ENCODE assay signal across 10 cellular contexts in the genomic region with DNA sequence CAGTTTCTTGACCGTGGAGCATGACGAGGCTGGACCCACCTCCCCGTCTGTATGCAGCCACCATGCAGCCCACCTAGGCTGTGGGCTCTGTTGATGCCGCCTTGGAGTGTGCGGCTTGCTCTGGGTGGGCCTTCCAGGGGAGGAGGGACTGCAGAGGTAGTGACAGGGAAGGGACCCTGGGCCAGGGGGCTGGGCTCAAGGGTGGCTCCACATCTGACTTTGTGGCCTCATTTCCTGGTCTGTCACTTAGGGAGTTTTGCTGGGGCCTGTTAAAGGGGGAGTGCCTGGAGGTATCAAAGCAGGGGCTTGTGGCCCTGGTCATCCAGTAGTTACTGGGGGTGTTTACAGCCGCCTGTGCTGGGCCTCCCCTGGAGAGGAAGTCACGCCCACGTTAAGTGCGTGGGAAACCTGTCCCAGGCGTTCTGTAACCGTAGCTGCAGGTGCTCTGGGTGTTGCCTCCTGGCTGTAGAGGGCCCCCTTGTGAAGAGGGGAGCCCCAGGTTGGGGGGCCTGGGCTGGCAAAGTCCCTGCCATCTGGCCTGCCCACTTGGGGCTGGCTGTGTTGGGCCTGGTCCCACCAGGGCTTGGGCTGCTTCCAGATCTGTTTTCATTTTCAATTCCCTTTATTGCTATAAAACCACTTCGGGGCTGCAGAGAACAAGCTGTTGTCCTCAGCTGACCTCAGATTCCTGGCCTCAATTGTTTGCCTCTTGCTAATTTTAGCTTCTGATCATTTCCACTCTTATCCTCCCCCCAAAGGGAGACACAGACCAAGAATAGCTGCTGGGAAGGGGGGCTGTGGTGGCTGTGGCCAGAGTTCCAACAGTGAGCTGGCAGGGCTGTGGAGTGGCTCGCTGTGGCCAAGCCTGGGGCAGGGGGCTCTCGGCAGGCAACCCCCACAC. TPM values are rescaled to one million over a fixed set of nuclear protein-coding genes. Genes with fewer than 3 reads are reported as not detected.
DNase-seq lines count a peak whose midpoint lies in the region; ATAC-seq, FAIRE-seq and TF ChIP-seq lines count a peak whose summit lies in the region.
"Had no signal": no experiment of that assay in that cellular context is flagged by ENCODE, and none has a peak within 500 bp of the region (broad histone marks: within the 10 kb centered on the region; RNA-seq: fewer than 3 reads in every experiment).

No MANE protein-coding gene starts in this region.

- no peak for FAIRE-seq in urothelium cell line (lab: Jason Lieb, UNC)
- FAIRE-seq: islet of Langerhans had no signal

- peak overlapping the region; percentile 21 for H3K27ac Mint-ChIP-seq in endodermal cell

- no peaks in the 10 kb centered on the region for H3K27me3 ChIP-seq in endodermal cell (ENCODE audit: control insufficient read depth, insufficient read depth, low read length, poor library complexity, severe bottlenecking)

- no peak for TF ChIP-seq CTCF in endodermal cell (conservative IDR thresholded peaks at IDR 0.05)

- H3K9ac ChIP-seq in endodermal cell (ENCODE audit: extremely low read depth, low read length, poor library complexity, severe bottlenecking), result no peak overlapping the region

- 83 to 85% methylated on average over 5 to 14 of the region's 14 CpGs for WGBS in endodermal cell (ENCODE audit: insufficient coverage in 1 of 2, insufficient read length in 1 of 2), 2 experiments

- no peak overlapping the region for H3K4me3 ChIP-seq in endodermal cell (ENCODE audit: low read length)

- peak; percentile 72 for ATAC-seq in GM21786 (IDR thresholded peaks at IDR 0.05; ENCODE audit: unreplicated experiment)

- H3K36me3 ChIP-seq in endodermal cell (ENCODE audit: control insufficient read depth, insufficient read depth, low read length), result no peaks in the 10 kb centered on the region

- no peaks in the 10 kb centered on the region for H3K9me3 ChIP-seq in endodermal cell (ENCODE audit: control insufficient read depth, low read length)

- H3K36me3 Mint-ChIP-seq in endodermal cell (ENCODE audit: low read depth), result peaks cover 2% of the 10 kb centered on the region

- H3K4me1 Mint-ChIP-seq in endodermal cell, result peaks cover 18% of the 10 kb centered on the region

- H3K4me1 ChIP-seq in endodermal cell (ENCODE audit: control insufficient read depth, insufficient read depth, low read length), result no peaks in the 10 kb centered on the region

- H3K4me3 Mint-ChIP-seq in endodermal cell, result no peak overlapping the region

- H3K27me3 Mint-ChIP-seq in endodermal cell (ENCODE audit: insufficient read depth), result no peaks in the 10 kb centered on the region

- peak; percentile 49 for DNase-seq in DMS153 (lab: John Stamatoyannopoulos, UW)
- no peak for DNase-seq in DMS153 treated with DMSO at 0.1 percent for 48 hours (lab: John Stamatoyannopoulos, UW; ENCODE audit: unreplicated experiment)
- peak; percentile 85 for DNase-seq in LHCN-M2 (ENCODE audit: low read depth)
- DNase-seq in UCSD-AML1 (lab: John Stamatoyannopoulos, UW; ENCODE audit: unreplicated experiment), result peak; percentile 65
- DNase-seq in endodermal cell, result no peak
- peak; percentile 98 for DNase-seq in myocyte (ENCODE audit: low read depth)
- peak; percentile 62 for DNase-seq in urothelium cell line (ENCODE audit: low spot score)

- peak overlapping the region; percentile 55 for H3K27ac ChIP-seq in endodermal cell (ENCODE audit: low read depth, low read length)
- H3K27ac ChIP-seq: 22Rv1 had no signal

- no peaks in the 10 kb centered on the region for H3K9me3 Mint-ChIP-seq in endodermal cell

RNA-seq across cellular contexts. Expression of gene KLF13, which starts 26.5 kb away (rescaled TPM):
- total RNA-seq in LHCN-M2 (2014; rRNA removed), result 14.8 and 19.3 TPM in 2 replicates
- polyA plus RNA-seq in LHCN-M2 (2012), result 16.9 TPM
- total RNA-seq in endodermal cell, result 10 to 100 TPM; 18.7 to 18.9 TPM
- polyA plus RNA-seq in endodermal cell (2013, experiment 1 of 2), result 58.0 TPM
- polyA plus RNA-seq in endodermal cell (2013, experiment 2 of 2), result 51.5 TPM
- total RNA-seq in myocyte, result 51.9 and 61.2 TPM in 2 replicates
- polyA plus RNA-seq in myocyte (2012), result 28.0 TPM

Comparison
In these comparisons a context has a peak if more than half of its experiments do, and no peak if none do; other contexts are left out.
1. DNase-seq: peak in DMS153 (single experiment), LHCN-M2 (single experiment), UCSD-AML1 (single experiment), myocyte (single experiment) and urothelium cell line (single experiment); none in DMS153 treated with DMSO at 0.1 percent for 48 hours (single experiment) and endodermal cell (single experiment).